16 cellular contexts compared by ENCODE assay signal in the genomic region with DNA sequence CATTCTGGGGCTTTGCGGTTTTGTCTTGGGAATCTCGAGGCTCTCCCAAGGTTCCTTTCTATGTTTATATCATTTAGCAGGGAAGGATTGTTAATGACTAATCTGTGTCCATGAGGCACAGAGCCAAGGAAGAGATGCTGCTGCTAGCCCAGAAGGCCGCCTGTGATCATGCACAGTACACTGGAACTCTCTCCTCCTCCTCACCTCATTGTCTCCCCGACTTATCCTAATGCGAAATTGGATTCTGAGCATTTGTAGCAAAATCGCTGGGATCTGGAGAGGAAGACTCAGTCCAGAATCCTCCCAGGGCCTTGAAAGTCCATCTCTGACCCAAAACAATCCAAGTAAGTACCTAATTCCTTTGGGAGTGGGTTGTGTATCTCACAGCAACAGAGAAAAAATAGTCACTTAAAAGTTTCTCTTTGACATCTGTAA. TPM values are rescaled to one million over a fixed set of nuclear protein-coding genes. Genes with fewer than 3 reads are reported as not detected.
A peak's percentile ranks its signal among the peaks of the same experiment; 100 is the strongest.
DNase-seq lines count a peak whose midpoint lies in the region; ATAC-seq and TF ChIP-seq lines count a peak whose summit lies in the region.
"Had no signal": no experiment of that assay in that cellular context is flagged by ENCODE, and none has a peak within 500 bp of the region (broad histone marks: within the 10 kb centered on the region; RNA-seq: fewer than 3 reads in every experiment).

Gene NR1H4 (plus strand): TSS at position 151 of the 435 bp plus-strand sequence. CDS start 19,458 bp downstream, outside the sequence.

- no peaks in the 10 kb centered on the region for H3K9me3 Mint-ChIP-seq in activated CD4-positive, alpha-beta T cell treated with anti-CD3 and anti-CD28 coated beads, Interleukin-2, amount 10 ng/mL, durations not matched to agents 7 days and 5 days
- H3K9me3 Mint-ChIP-seq: activated naive CD8-positive, alpha-beta T cell treated with anti-CD3 and anti-CD28 coated beads, Interleukin-2, amount 10 ng/mL, durations not matched to agents 7 days and 5 days; nephron progenitor cell had no signal

- CTCF ChIA-PET in activated CD4-positive, alpha-beta T cell treated with anti-CD3 and anti-CD28 coated beads, Interleukin-2, amount 10 ng/mL, durations not matched to agents 7 days and 5 days (lab: Charles Lee): no interaction called here

- TF ChIP-seq CTCF in epithelial cell of proximal tubule (conservative IDR thresholded peaks at IDR 0.05; ENCODE audit: low read depth, low read length): no peak
- TF ChIP-seq CTCF in mucosa of descending colon (IDR thresholded peaks at IDR 0.05): no peak

- H3K4me1 Mint-ChIP-seq in activated CD4-positive, alpha-beta T cell treated with anti-CD3 and anti-CD28 coated beads, Interleukin-2, amount 10 ng/mL, durations not matched to agents 7 days and 5 days: no peaks in the 10 kb centered on the region
- H3K4me1 Mint-ChIP-seq: activated naive CD8-positive, alpha-beta T cell treated with anti-CD3 and anti-CD28 coated beads, Interleukin-2, amount 10 ng/mL, durations not matched to agents 7 days and 5 days; nephron progenitor cell had no signal

- no peaks in the 10 kb centered on the region for H3K36me3 ChIP-seq in mucosa of descending colon (ENCODE audit: low read depth)
- H3K36me3 ChIP-seq: spleen, tibial artery had no signal

- no peaks in the 10 kb centered on the region for H3K9me3 ChIP-seq in mucosa of descending colon
- H3K9me3 ChIP-seq: spleen, tibial artery had no signal

- H3K36me3 Mint-ChIP-seq in activated CD4-positive, alpha-beta T cell treated with anti-CD3 and anti-CD28 coated beads, Interleukin-2, amount 10 ng/mL, durations not matched to agents 7 days and 5 days (ENCODE audit: low read depth): no peaks in the 10 kb centered on the region
- H3K36me3 Mint-ChIP-seq: activated naive CD8-positive, alpha-beta T cell treated with anti-CD3 and anti-CD28 coated beads, Interleukin-2, amount 10 ng/mL, durations not matched to agents 7 days and 5 days had no signal

- intact Hi-C loops in mucosa of descending colon (cut with DNase I, micrococcal nuclease): no loop called here

- H3K4me3 Mint-ChIP-seq in activated CD4-positive, alpha-beta T cell treated with anti-CD3 and anti-CD28 coated beads, Interleukin-2, amount 10 ng/mL, durations not matched to agents 7 days and 5 days: no peak within 1 kb of the TSS
- H3K4me3 Mint-ChIP-seq: activated naive CD8-positive, alpha-beta T cell treated with anti-CD3 and anti-CD28 coated beads, Interleukin-2, amount 10 ng/mL, durations not matched to agents 7 days and 5 days; nephron progenitor cell had no signal

- H3K4me1 ChIP-seq in mucosa of descending colon (ENCODE audit: low read depth): no peaks in the 10 kb centered on the region
- H3K4me1 ChIP-seq: spleen, tibial artery had no signal

- POLR2A ChIA-PET in activated CD4-positive, alpha-beta T cell treated with anti-CD3 and anti-CD28 coated beads, Interleukin-2, amount 10 ng/mL, durations not matched to agents 7 days and 5 days (lab: Charles Lee): no interaction called here

- ATAC-seq in mucosa of descending colon (peak; percentile 45), GM18519 (IDR thresholded peaks at IDR 0.05; ENCODE audit: low FRiP score, unreplicated experiment) (no peak), GM21825 (IDR thresholded peaks at IDR 0.05; ENCODE audit: unreplicated experiment) (no peak), GM19397 (IDR thresholded peaks at IDR 0.05; ENCODE audit: unreplicated experiment) (no peak)
- ATAC-seq: Right ventricle myocardium inferior had no signal

- no peak within 1 kb of the TSS for H3K27ac Mint-ChIP-seq in activated CD4-positive, alpha-beta T cell treated with anti-CD3 and anti-CD28 coated beads, Interleukin-2, amount 10 ng/mL, durations not matched to agents 7 days and 5 days
- H3K27ac Mint-ChIP-seq: activated naive CD8-positive, alpha-beta T cell treated with anti-CD3 and anti-CD28 coated beads, Interleukin-2, amount 10 ng/mL, durations not matched to agents 7 days and 5 days; nephron progenitor cell had no signal

- DNase-seq in ACHN (peak; percentile 99), LoVo (ENCODE audit: low spot score) (peak; percentile 26), epithelial cell of proximal tubule (ENCODE audit: low read depth) (no peak), mucosa of descending colon (peak in 1 of 3 donors; percentile 32)
- DNase-seq in activated CD4-positive, alpha-beta T cell treated with anti-CD3 and anti-CD28 coated beads, Interleukin-2, amount 10 ng/mL, durations not matched to agents 7 days and 5 days: no peak
- DNase-seq: activated naive CD8-positive, alpha-beta T cell treated with anti-CD3 and anti-CD28 coated beads, Interleukin-2, amount 10 ng/mL, durations not matched to agents 7 days and 5 days; DMS53; NCI-H526; nephron progenitor cell; spleen; tibial artery had no signal

- peak within 1 kb of the TSS; percentile 59 for H3K4me3 ChIP-seq in epithelial cell of proximal tubule (ENCODE audit: low read depth, low read length)
- H3K4me3 ChIP-seq in mucosa of descending colon: no peak within 1 kb of the TSS
- H3K4me3 ChIP-seq: coronary artery, spleen, tibial artery had no signal

- in situ Hi-C loops in ACHN (cut with HindIII; ENCODE audit: low pct_ligation_motif_present, low pct_unique_long_range_greater_than_20kb, low sequenced_read_pairs): no loop called here

- peaks cover 6% of the 10 kb centered on the region for H3K27me3 Mint-ChIP-seq in activated CD4-positive, alpha-beta T cell treated with anti-CD3 and anti-CD28 coated beads, Interleukin-2, amount 10 ng/mL, durations not matched to agents 7 days and 5 days
- H3K27me3 Mint-ChIP-seq: activated naive CD8-positive, alpha-beta T cell treated with anti-CD3 and anti-CD28 coated beads, Interleukin-2, amount 10 ng/mL, durations not matched to agents 7 days and 5 days had no signal

RNA-seq across cellular contexts. Expression of gene NR1H4, which starts in this region (rescaled TPM):
- not detected in 2 replicates for total RNA-seq in epithelial cell of proximal tubule
- 10 to 100 TPM in 2 of 3 donors, 1 to 10 TPM in 1; 9.4 to 17.6 (median 13.8) TPM for total RNA-seq in mucosa of descending colon
- not detected for total RNA-seq in activated CD4-positive, alpha-beta T cell treated with anti-CD3 and anti-CD28 coated beads, Interleukin-2, amount 10 ng/mL, durations not matched to agents 7 days and 5 days
- total RNA-seq: activated naive CD8-positive, alpha-beta T cell treated with anti-CD3 and anti-CD28 coated beads, Interleukin-2, amount 10 ng/mL, durations not matched to agents 7 days and 5 days; Right ventricle myocardium inferior had no signal

Comparison
In these comparisons a context has a peak if more than half of its experiments do, and no peak if none do; other contexts are left out.
1. RNA of gene NR1H4 (total RNA-seq): 9.4 to 17.6 TPM in mucosa of descending colon; not detected in epithelial cell of proximal tubule and not detected in activated CD4-positive, alpha-beta T cell treated with anti-CD3 and anti-CD28 coated beads, Interleukin-2, amount 10 ng/mL, durations not matched to agents 7 days and 5 days; every median in the first group is over 10 times any median in the second.
2. DNase-seq: peak in ACHN (single experiment) and LoVo (single experiment); none in epithelial cell of proximal tubule (single experiment) and activated CD4-positive, alpha-beta T cell treated with anti-CD3 and anti-CD28 coated beads, Interleukin-2, amount 10 ng/mL, durations not matched to agents 7 days and 5 days (single experiment).